ENCODE assay signal across 19 cellular contexts in genomic region chr10:62011558-62011957, GRCh38.
DNase-seq lines count a peak whose midpoint lies in the region; ATAC-seq and TF ChIP-seq lines count a peak whose summit lies in the region.
"Had no signal": no experiment of that assay in that cellular context is flagged by ENCODE, and none has a peak within 500 bp of the region (broad histone marks: within the 10 kb centered on the region; RNA-seq: fewer than 3 reads in every experiment).

No MANE protein-coding gene starts in this region.

- H3K4me1 ChIP-seq in Panc1 (ENCODE audit: control insufficient read depth, insufficient read depth, low read length), result peaks cover 10% of the 10 kb centered on the region

- ATAC-seq in activated CD8-positive, alpha-beta memory T cell treated with anti-CD3 and anti-CD28 coated beads, Interleukin-2, amount 10 ng/mL, durations not matched to agents 7 days and 5 days, result no peak
- 0 out of 2 replicates have a peak, but pooled peaks have one; percentile 15 for ATAC-seq in Panc1
- peak; percentile 82 for ATAC-seq in left colon
- no peak for ATAC-seq in GM21825 (IDR thresholded peaks at IDR 0.05; ENCODE audit: unreplicated experiment)
- ATAC-seq: gastroesophageal sphincter, left ventricle myocardium superior had no signal

- no peaks in the 10 kb centered on the region for H3K27me3 Mint-ChIP-seq in activated CD8-positive, alpha-beta memory T cell treated with anti-CD3 and anti-CD28 coated beads, Interleukin-2, amount 10 ng/mL, durations not matched to agents 7 days and 5 days
- no peaks in the 10 kb centered on the region for H3K27me3 Mint-ChIP-seq in type B pancreatic cell

- peaks cover 2% of the 10 kb centered on the region for H3K9me3 Mint-ChIP-seq in activated CD8-positive, alpha-beta memory T cell treated with anti-CD3 and anti-CD28 coated beads, Interleukin-2, amount 10 ng/mL, durations not matched to agents 7 days and 5 days (ENCODE audit: low read depth)
- H3K9me3 Mint-ChIP-seq in type B pancreatic cell, result peaks cover 4% of the 10 kb centered on the region
- H3K9me3 Mint-ChIP-seq: HFFc6 had no signal

- peaks cover 49% of the 10 kb centered on the region for H3K36me3 Mint-ChIP-seq in activated CD8-positive, alpha-beta memory T cell treated with anti-CD3 and anti-CD28 coated beads, Interleukin-2, amount 10 ng/mL, durations not matched to agents 7 days and 5 days
- peaks cover 43% of the 10 kb centered on the region for H3K36me3 Mint-ChIP-seq in type B pancreatic cell

- CTCF ChIA-PET in activated CD8-positive, alpha-beta memory T cell treated with anti-CD3 and anti-CD28 coated beads, Interleukin-2, amount 10 ng/mL, durations not matched to agents 7 days and 5 days (lab: Charles Lee), result interaction anchor here (1.3 kb wide), 1 partner anchor 106 kb away, joined by 3 read pairs; no protein-coding TSS in a partner anchor
- CTCF ChIA-PET in Panc1 (lab: Charles Lee), result no interaction called here

- H3K27ac ChIP-seq in Panc1 (ENCODE audit: low read length), result no peak overlapping the region
- H3K27ac ChIP-seq: coronary artery, gastroesophageal sphincter, SJSA1 had no signal

- no peak overlapping the region for H3K4me3 Mint-ChIP-seq in activated CD8-positive, alpha-beta memory T cell treated with anti-CD3 and anti-CD28 coated beads, Interleukin-2, amount 10 ng/mL, durations not matched to agents 7 days and 5 days
- H3K4me3 Mint-ChIP-seq in type B pancreatic cell, result peak overlapping the region; percentile 31
- H3K4me3 Mint-ChIP-seq: HFFc6 had no signal

- no peaks in the 10 kb centered on the region for H3K27me3 ChIP-seq in Panc1 (ENCODE audit: control insufficient read depth, insufficient read depth, low read length)
- H3K27me3 ChIP-seq: BLaER1 treated with 17β-estradiol and CSF1 and Interleukin-3, amounts not matched to agents 10 nM and 100 nM; gastroesophageal sphincter; SJSA1 had no signal

- TF ChIP-seq CTCF in Panc1 (IDR thresholded peaks at IDR 0.05) (no peak), type B pancreatic cell (conservative IDR thresholded peaks at IDR 0.05) (no peak)

- peak overlapping the region; percentile 28 for H3K27ac Mint-ChIP-seq in activated CD8-positive, alpha-beta memory T cell treated with anti-CD3 and anti-CD28 coated beads, Interleukin-2, amount 10 ng/mL, durations not matched to agents 7 days and 5 days
- peak overlapping the region; percentile 15 for H3K27ac Mint-ChIP-seq in type B pancreatic cell
- H3K27ac Mint-ChIP-seq: HFFc6 had no signal

- DNase-seq in activated CD8-positive, alpha-beta memory T cell treated with anti-CD3 and anti-CD28 coated beads, Interleukin-2, amount 10 ng/mL, durations not matched to agents 7 days and 5 days, result no peak
- DNase-seq in activated CD8-positive, alpha-beta memory T cell treated with anti-CD3 and anti-CD28 coated beads, Interleukin-2, amount 50 U/mL, for 4 hours, result no peak
- DNase-seq in Panc1 (ENCODE audit: low read depth, low spot score) (no peak), left colon (no peak), type B pancreatic cell (ENCODE audit: extremely low spot score, unreplicated experiment) (no peak), DMS79 (lab: John Stamatoyannopoulos, UW) (no peak), DMS 273 (lab: John Stamatoyannopoulos, UW; ENCODE audit: unreplicated experiment) (no peak)
- DNase-seq: activated naive CD4-positive, alpha-beta T cell; HFFc6; left ventricle myocardium superior; MV-4-11; NCI-H2029 had no signal

- POLR2A ChIA-PET in Panc1 (lab: Charles Lee), result no interaction called here

- no TSS peak for BruUV-seq in Panc1 (replicated peaks; lab: Mats Ljungman, UMichigan)

- H3K4me3 ChIP-seq in Panc1 (ENCODE audit: low read depth in 2 of 2, low read length in 2 of 2), result no peak overlapping the region
- H3K4me3 ChIP-seq: BLaER1 treated with 17β-estradiol and CSF1 and Interleukin-3, amounts not matched to agents 10 nM and 100 nM; coronary artery; gastroesophageal sphincter; SJSA1; skin epidermis; thoracic aorta had no signal

- peaks cover 21% of the 10 kb centered on the region for H3K4me1 Mint-ChIP-seq in activated CD8-positive, alpha-beta memory T cell treated with anti-CD3 and anti-CD28 coated beads, Interleukin-2, amount 10 ng/mL, durations not matched to agents 7 days and 5 days
- H3K4me1 Mint-ChIP-seq in type B pancreatic cell (ENCODE audit: unreplicated experiment), result peaks cover 11% of the 10 kb centered on the region

- in situ Hi-C loops in Panc1 (cut with HindIII; ENCODE audit: low pct_unique_long_range_greater_than_20kb, low sequenced_read_pairs), result no loop called here

- H3K36me3 ChIP-seq in Panc1 (ENCODE audit: control insufficient read depth, insufficient read depth, low read length), result no peaks in the 10 kb centered on the region
- H3K36me3 ChIP-seq: gastroesophageal sphincter, thoracic aorta had no signal

- H3K9me3 ChIP-seq in Panc1 (ENCODE audit: control insufficient read depth, insufficient read depth, low read depth, low read length), result no peaks in the 10 kb centered on the region
- H3K9me3 ChIP-seq: gastroesophageal sphincter, SJSA1, thoracic aorta had no signal

- intact Hi-C loops in Panc1 (cut with micrococcal nuclease; ENCODE audit: unreplicated experiment) (no loop called here), left colon (cut with DNase I, micrococcal nuclease) (no loop called here)

Comparison
In these comparisons a context has a peak if more than half of its experiments do, and no peak if none do; other contexts are left out.
1. ATAC-seq: peak in Panc1 (single experiment) and left colon (single experiment); none in activated CD8-positive, alpha-beta memory T cell treated with anti-CD3 and anti-CD28 coated beads, Interleukin-2, amount 10 ng/mL, durations not matched to agents 7 days and 5 days (single experiment) and GM21825 (single experiment).